Comparison of ENCODE assay signal across 14 cellular contexts in the genomic region with DNA sequence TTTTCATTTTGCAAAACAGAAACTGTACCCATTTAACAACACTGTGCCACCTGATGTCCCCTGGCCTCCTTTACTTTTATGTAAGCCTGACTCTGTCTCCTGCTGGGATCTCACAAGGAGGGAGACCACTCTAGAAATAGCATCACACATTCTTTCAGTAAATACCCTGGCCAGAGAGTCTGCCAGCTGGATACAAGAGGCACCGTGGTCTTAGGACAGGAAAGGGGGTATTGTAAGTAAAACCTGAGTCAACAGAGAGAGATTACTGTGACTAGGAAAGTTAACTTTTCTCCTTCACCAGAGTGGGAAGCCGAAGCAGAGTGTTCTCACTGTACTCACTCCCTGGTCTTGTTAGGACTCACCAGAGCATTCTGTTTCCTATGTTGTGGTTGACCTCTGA. TPM values are rescaled to one million over a fixed set of nuclear protein-coding genes. Genes with fewer than 3 reads are reported as not detected.
DNase-seq lines count a peak whose midpoint lies in the region; ATAC-seq and TF ChIP-seq lines count a peak whose summit lies in the region.
"Had no signal": no experiment of that assay in that cellular context is flagged by ENCODE, and none has a peak within 500 bp of the region (broad histone marks: within the 10 kb centered on the region; RNA-seq: fewer than 3 reads in every experiment).

No MANE protein-coding gene starts in this region.

- no peak overlapping the region for H3K4me3 ChIP-seq in iPS-20b (ENCODE audit: low read length)
- H3K4me3 ChIP-seq: A549, GM12878, HAP-1 had no signal

- ATAC-seq in Right ventricle myocardium inferior (peak; percentile 10), Right ventricle myocardium superior (ENCODE audit: poor library complexity) (no peak), SK-N-SH treated with all-trans-retinoic acid at 6 μM for 48 hours (no peak)
- no peak for ATAC-seq in stimulated activated effector memory CD8-positive, alpha-beta T cell treated with anti-CD3 and anti-CD28 coated beads, Interleukin-12 subunit alpha, Interleukin-12 subunit beta, amount 100 ng/mL, for 72 hours
- ATAC-seq: GM12878 had no signal

- peaks cover 91% of the 10 kb centered on the region for H3K36me3 Mint-ChIP-seq in stimulated activated effector memory CD8-positive, alpha-beta T cell treated with anti-CD3 and anti-CD28 coated beads, Interleukin-12 subunit alpha, Interleukin-12 subunit beta, amount 100 ng/mL, for 72 hours
- H3K36me3 Mint-ChIP-seq in activated naive CD4-positive, alpha-beta T cell treated with anti-CD3 and anti-CD28 coated beads, Interleukin-2, amount 10 ng/mL, durations not matched to agents 7 days and 5 days, result peaks cover 73% of the 10 kb centered on the region

- H3K4me1 ChIP-seq in iPS-20b (ENCODE audit: insufficient read depth, low read length), result peaks cover 5% of the 10 kb centered on the region; the same call in 1 of the 2 replicates
- H3K4me1 ChIP-seq: A549, HAP-1 had no signal

- intact Hi-C loops in Right ventricle myocardium inferior (cut with DNase I) (no loop called here), Right ventricle myocardium superior (cut with DNase I) (no loop called here)

- no peak overlapping the region for H3K9ac ChIP-seq in iPS-20b (ENCODE audit: low read depth, low read length)

- no peaks in the 10 kb centered on the region for H3K27me3 ChIP-seq in iPS-20b (ENCODE audit: insufficient read depth, low read length)

- H3K4me1 Mint-ChIP-seq in stimulated activated effector memory CD8-positive, alpha-beta T cell treated with anti-CD3 and anti-CD28 coated beads, Interleukin-12 subunit alpha, Interleukin-12 subunit beta, amount 100 ng/mL, for 72 hours, result no peaks in the 10 kb centered on the region
- no peaks in the 10 kb centered on the region for H3K4me1 Mint-ChIP-seq in activated naive CD4-positive, alpha-beta T cell treated with anti-CD3 and anti-CD28 coated beads, Interleukin-2, amount 10 ng/mL, durations not matched to agents 7 days and 5 days

- no peaks in the 10 kb centered on the region for H3K27me3 Mint-ChIP-seq in activated naive CD4-positive, alpha-beta T cell treated with anti-CD3 and anti-CD28 coated beads, Interleukin-2, amount 10 ng/mL, durations not matched to agents 7 days and 5 days
- H3K27me3 Mint-ChIP-seq: CD4-positive, alpha-beta memory T cell had no signal

- H3K4me3 Mint-ChIP-seq in stimulated activated effector memory CD8-positive, alpha-beta T cell treated with anti-CD3 and anti-CD28 coated beads, Interleukin-12 subunit alpha, Interleukin-12 subunit beta, amount 100 ng/mL, for 72 hours, result no peak overlapping the region
- H3K4me3 Mint-ChIP-seq in activated naive CD4-positive, alpha-beta T cell treated with anti-CD3 and anti-CD28 coated beads, Interleukin-2, amount 10 ng/mL, durations not matched to agents 7 days and 5 days, result no peak overlapping the region
- H3K4me3 Mint-ChIP-seq: CD4-positive, alpha-beta memory T cell had no signal

- CTCF ChIA-PET in activated naive CD4-positive, alpha-beta T cell treated with anti-CD3 and anti-CD28 coated beads, Interleukin-2, amount 10 ng/mL, durations not matched to agents 7 days and 5 days (lab: Charles Lee), result no interaction called here

- H3K27ac Mint-ChIP-seq in stimulated activated effector memory CD8-positive, alpha-beta T cell treated with anti-CD3 and anti-CD28 coated beads, Interleukin-12 subunit alpha, Interleukin-12 subunit beta, amount 100 ng/mL, for 72 hours, result peak overlapping the region; percentile 52
- no peak overlapping the region for H3K27ac Mint-ChIP-seq in activated naive CD4-positive, alpha-beta T cell treated with anti-CD3 and anti-CD28 coated beads, Interleukin-2, amount 10 ng/mL, durations not matched to agents 7 days and 5 days

- peak overlapping the region; percentile 25 for H3K27ac ChIP-seq in iPS-20b (ENCODE audit: low read length)
- H3K27ac ChIP-seq: A549 had no signal

- no peaks in the 10 kb centered on the region for H3K9me3 Mint-ChIP-seq in stimulated activated effector memory CD8-positive, alpha-beta T cell treated with anti-CD3 and anti-CD28 coated beads, Interleukin-12 subunit alpha, Interleukin-12 subunit beta, amount 100 ng/mL, for 72 hours
- no peaks in the 10 kb centered on the region for H3K9me3 Mint-ChIP-seq in activated naive CD4-positive, alpha-beta T cell treated with anti-CD3 and anti-CD28 coated beads, Interleukin-2, amount 10 ng/mL, durations not matched to agents 7 days and 5 days
- H3K9me3 Mint-ChIP-seq: CD4-positive, alpha-beta memory T cell had no signal

- H3K9me3 ChIP-seq in iPS-20b (ENCODE audit: insufficient read depth, low read depth, low read length), result no peaks in the 10 kb centered on the region
- H3K9me3 ChIP-seq: A549, HAP-1 had no signal

- H3K36me3 ChIP-seq in iPS-20b (ENCODE audit: insufficient read depth, low read depth, low read length), result peaks cover 63% of the 10 kb centered on the region

- DNase-seq in Right ventricle myocardium inferior (ENCODE audit: missing footprints), result no peak
- DNase-seq in Right ventricle myocardium superior, result no peak
- DNase-seq in astrocyte of the hippocampus (ENCODE audit: low read depth, low spot score), result peak; percentile 12
- DNase-seq in stimulated activated effector memory CD8-positive, alpha-beta T cell treated with anti-CD3 and anti-CD28 coated beads, Interleukin-12 subunit alpha, Interleukin-12 subunit beta, amount 100 ng/mL, for 72 hours (ENCODE audit: low spot score in 2 of 2), result no peak
- no peak for DNase-seq in NCI-H748 treated with DMSO at 0.1 percent for 48 hours (lab: John Stamatoyannopoulos, UW)
- DNase-seq in activated naive CD4-positive, alpha-beta T cell treated with anti-CD3 and anti-CD28 coated beads, Interleukin-2, amount 10 ng/mL, durations not matched to agents 7 days and 5 days, result no peak
- DNase-seq: CD4-positive, alpha-beta memory T cell; GF-D8; NCI-H2081 treated with DMSO at 0.1 percent for 48 hours had no signal

TF ChIP-seq in SK-N-SH treated with all-trans-retinoic acid at 6 μM for 48 hours, 23 proteins besides CTCF, POLR2A, EP300 and RAD21:
- no peak for TF ChIP-seq ZNF565 (CRISPR knock-in tag; conservative IDR thresholded peaks at IDR 0.05; ENCODE audit: low read depth)
- TF ChIP-seq PPARA (CRISPR knock-in tag; IDR thresholded peaks at IDR 0.05; ENCODE audit: borderline replicate concordance), result no peak
- TF ChIP-seq OSR1 (CRISPR knock-in tag; IDR thresholded peaks at IDR 0.05), result no peak
- no peak for TF ChIP-seq ZNF70 (CRISPR knock-in tag; IDR thresholded peaks at IDR 0.05)
- TF ChIP-seq ESRRG (CRISPR knock-in tag; IDR thresholded peaks at IDR 0.05), result no peak
- no peak for TF ChIP-seq SNAI2 (CRISPR knock-in tag; IDR thresholded peaks at IDR 0.05)
- TF ChIP-seq ZFP30 (CRISPR knock-in tag; IDR thresholded peaks at IDR 0.05), result no peak
- TF ChIP-seq ZFP3 (CRISPR knock-in tag; IDR thresholded peaks at IDR 0.05), result no peak
- TF ChIP-seq GLIS3 (CRISPR knock-in tag; IDR thresholded peaks at IDR 0.05), result no peak
- TF ChIP-seq RARB (CRISPR knock-in tag; IDR thresholded peaks at IDR 0.05), result no peak
- no peak for TF ChIP-seq ZNF8 (CRISPR knock-in tag; IDR thresholded peaks at IDR 0.05)
- no peak for TF ChIP-seq TCF4 (CRISPR knock-in tag; IDR thresholded peaks at IDR 0.05; ENCODE audit: borderline replicate concordance)
- no peak for TF ChIP-seq CSDC2 (CRISPR knock-in tag; IDR thresholded peaks at IDR 0.05)
- no peak for TF ChIP-seq ARNTL (CRISPR knock-in tag; IDR thresholded peaks at IDR 0.05; ENCODE audit: borderline replicate concordance, low read depth)
- TF ChIP-seq, protein P1, sequence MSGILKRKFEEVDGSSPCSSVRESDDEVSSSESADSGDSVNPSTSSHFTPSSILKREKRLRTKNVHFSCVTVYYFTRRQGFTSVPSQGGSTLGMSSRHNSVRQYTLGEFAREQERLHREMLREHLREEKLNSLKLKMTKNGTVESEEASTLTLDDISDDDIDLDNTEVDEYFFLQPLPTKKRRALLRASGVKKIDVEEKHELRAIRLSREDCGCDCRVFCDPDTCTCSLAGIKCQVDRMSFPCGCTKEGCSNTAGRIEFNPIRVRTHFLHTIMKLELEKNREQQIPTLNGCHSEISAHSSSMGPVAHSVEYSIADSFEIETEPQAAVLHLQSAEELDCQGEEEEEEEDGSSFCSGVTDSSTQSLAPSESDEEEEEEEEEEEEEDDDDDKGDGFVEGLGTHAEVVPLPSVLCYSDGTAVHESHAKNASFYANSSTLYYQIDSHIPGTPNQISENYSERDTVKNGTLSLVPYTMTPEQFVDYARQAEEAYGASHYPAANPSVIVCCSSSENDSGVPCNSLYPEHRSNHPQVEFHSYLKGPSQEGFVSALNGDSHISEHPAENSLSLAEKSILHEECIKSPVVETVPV (CRISPR knock-in tag; IDR thresholded peaks at IDR 0.05), result no peak
- TF ChIP-seq, protein P2, sequence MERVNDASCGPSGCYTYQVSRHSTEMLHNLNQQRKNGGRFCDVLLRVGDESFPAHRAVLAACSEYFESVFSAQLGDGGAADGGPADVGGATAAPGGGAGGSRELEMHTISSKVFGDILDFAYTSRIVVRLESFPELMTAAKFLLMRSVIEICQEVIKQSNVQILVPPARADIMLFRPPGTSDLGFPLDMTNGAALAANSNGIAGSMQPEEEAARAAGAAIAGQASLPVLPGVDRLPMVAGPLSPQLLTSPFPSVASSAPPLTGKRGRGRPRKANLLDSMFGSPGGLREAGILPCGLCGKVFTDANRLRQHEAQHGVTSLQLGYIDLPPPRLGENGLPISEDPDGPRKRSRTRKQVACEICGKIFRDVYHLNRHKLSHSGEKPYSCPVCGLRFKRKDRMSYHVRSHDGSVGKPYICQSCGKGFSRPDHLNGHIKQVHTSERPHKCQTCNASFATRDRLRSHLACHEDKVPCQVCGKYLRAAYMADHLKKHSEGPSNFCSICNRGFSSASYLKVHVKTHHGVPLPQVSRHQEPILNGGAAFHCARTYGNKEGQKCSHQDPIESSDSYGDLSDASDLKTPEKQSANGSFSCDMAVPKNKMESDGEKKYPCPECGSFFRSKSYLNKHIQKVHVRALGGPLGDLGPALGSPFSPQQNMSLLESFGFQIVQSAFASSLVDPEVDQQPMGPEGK (CRISPR knock-in tag; IDR thresholded peaks at IDR 0.05; ENCODE audit: borderline replicate concordance), result no peak

RNA-seq across cellular contexts. Expression of a gene that starts 27.8 kb away (rescaled TPM):
- total RNA-seq in Right ventricle myocardium inferior, result 29.3 TPM
- 29.0 TPM for total RNA-seq in Right ventricle myocardium superior

RNA-seq across cellular contexts. Expression of a gene that starts 38.9 kb away (rescaled TPM):
- 27.1 TPM for total RNA-seq in Right ventricle myocardium inferior
- 24.4 TPM for total RNA-seq in Right ventricle myocardium superior
